14 cellular contexts compared by ENCODE assay signal in the genomic region with DNA sequence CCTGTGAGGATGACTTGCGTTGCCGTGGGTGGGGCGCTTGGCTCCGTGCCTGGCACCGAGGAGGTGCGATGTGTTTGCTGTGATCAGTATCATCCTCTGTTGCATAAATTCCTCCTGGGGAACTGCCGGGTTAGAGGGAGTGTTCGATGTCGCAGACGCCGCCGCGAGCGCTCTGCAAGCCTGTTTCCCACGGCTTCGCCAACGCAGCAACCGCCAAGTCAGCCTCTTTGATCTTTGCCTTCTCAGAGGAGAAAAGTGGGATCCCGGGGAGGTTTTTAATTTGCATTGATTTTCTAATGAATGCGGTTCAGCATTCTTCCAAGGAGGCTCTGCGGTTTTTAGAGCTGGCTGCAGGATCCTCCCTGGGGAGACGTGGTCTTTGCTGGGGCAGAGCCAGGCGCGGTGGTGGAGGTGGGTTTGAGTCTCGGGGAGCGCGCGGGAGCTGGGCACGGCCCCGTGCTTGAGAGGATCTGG. TPM values are rescaled to one million over a fixed set of nuclear protein-coding genes. Genes with fewer than 3 reads are reported as not detected.
A peak's percentile ranks its signal among the peaks of the same experiment; 100 is the strongest.
DNase-seq lines count a peak whose midpoint lies in the region; ATAC-seq and TF ChIP-seq lines count a peak whose summit lies in the region.
"Had no signal": no experiment of that assay in that cellular context is flagged by ENCODE, and none has a peak within 500 bp of the region (broad histone marks: within the 10 kb centered on the region; RNA-seq: fewer than 3 reads in every experiment).

No MANE protein-coding gene starts in this region.

- H3K4me2 ChIP-seq in smooth muscle cell = peak overlapping the region; percentile 56

- H3K27me3 ChIP-seq in endodermal cell (ENCODE audit: control insufficient read depth, insufficient read depth, low read length, poor library complexity, severe bottlenecking) = peaks cover 39% of the 10 kb centered on the region
- peaks cover 36% of the 10 kb centered on the region for H3K27me3 ChIP-seq in smooth muscle cell (ENCODE audit: low read depth)

- H3K9ac ChIP-seq in endodermal cell (ENCODE audit: extremely low read depth, low read length, poor library complexity, severe bottlenecking) (no peak overlapping the region), smooth muscle cell (ENCODE audit: low read depth) (no peak overlapping the region)

- no peak overlapping the region for H3K27ac ChIP-seq in endodermal cell (ENCODE audit: low read depth, low read length)
- no peak overlapping the region for H3K27ac ChIP-seq in smooth muscle cell (ENCODE audit: low read depth)
- H3K27ac ChIP-seq: esophagus muscularis mucosa, HL-60, right atrium auricular region had no signal

- no peak overlapping the region for H3K4me3 Mint-ChIP-seq in endodermal cell

- H3K9me3 ChIP-seq in endodermal cell (ENCODE audit: control insufficient read depth, low read length) (no peaks in the 10 kb centered on the region), smooth muscle cell (replicated peaks; ENCODE audit: low read depth) (no peaks in the 10 kb centered on the region)

- WGBS in endodermal cell (ENCODE audit: insufficient coverage in 1 of 2, insufficient read length in 1 of 2), 2 experiments = 20 to 35% methylated on average over 17 to 30 of the region's 30 CpGs
- 13% methylated on average over 30 of the region's 30 CpGs for WGBS in smooth muscle cell (ENCODE audit: low lambda C conversion rate)

- no peak overlapping the region for H3K27ac Mint-ChIP-seq in endodermal cell

- no peaks in the 10 kb centered on the region for H3K36me3 ChIP-seq in endodermal cell (ENCODE audit: control insufficient read depth, insufficient read depth, low read length)
- no peaks in the 10 kb centered on the region for H3K36me3 ChIP-seq in smooth muscle cell (ENCODE audit: low read depth)
- H3K36me3 ChIP-seq: esophagus muscularis mucosa, right atrium auricular region had no signal

- peaks cover 5% of the 10 kb centered on the region for H3K4me1 Mint-ChIP-seq in endodermal cell

- H3K4me3 ChIP-seq in endodermal cell (ENCODE audit: low read length) = peak overlapping the region; percentile 28
- H3K4me3 ChIP-seq in smooth muscle cell = no peak overlapping the region
- H3K4me3 ChIP-seq: esophagus muscularis mucosa, right atrium auricular region had no signal

- no peaks in the 10 kb centered on the region for H3K79me2 ChIP-seq in smooth muscle cell (ENCODE audit: low read depth)

- H3K27me3 Mint-ChIP-seq in endodermal cell (ENCODE audit: insufficient read depth) = peaks cover 96% of the 10 kb centered on the region

- no peaks in the 10 kb centered on the region for H3K4me1 ChIP-seq in endodermal cell (ENCODE audit: control insufficient read depth, insufficient read depth, low read length)
- no peaks in the 10 kb centered on the region for H3K4me1 ChIP-seq in smooth muscle cell (ENCODE audit: low read depth)
- H3K4me1 ChIP-seq: esophagus muscularis mucosa, right atrium auricular region had no signal

- TF ChIP-seq CTCF in endodermal cell (conservative IDR thresholded peaks at IDR 0.05) (no peak), smooth muscle cell (IDR thresholded peaks at IDR 0.05; ENCODE audit: borderline replicate concordance, insufficient read depth, poor library complexity, severe bottlenecking) (no peak)

- H3K36me3 Mint-ChIP-seq in endodermal cell (ENCODE audit: low read depth) = no peaks in the 10 kb centered on the region

- H4K20me1 ChIP-seq in smooth muscle cell (ENCODE audit: low read depth) = no peaks in the 10 kb centered on the region

- DNase-seq in activated CD4-positive, alpha-beta T cell treated with anti-CD3 and anti-CD28 coated beads for 48 hours = peak; percentile 42
- no peak for DNase-seq in activated CD4-positive, alpha-beta T cell treated with anti-CD3 and anti-CD28 coated beads, Interleukin-2, amount 50 U/mL, for 4 hours
- DNase-seq in NCI-H748 (lab: John Stamatoyannopoulos, UW; ENCODE audit: unreplicated experiment) (peak; percentile 60), endodermal cell (peak; percentile 89), smooth muscle cell (lab: John Stamatoyannopoulos, UW; ENCODE audit: unreplicated experiment) (no peak), HuH-7 (ENCODE audit: low spot score) (no peak)
- no peak for DNase-seq in stimulated activated CD8-positive, alpha-beta memory T cell treated with anti-CD3 and anti-CD28 coated beads, Interleukin-4, amount 100 ng/mL, for 48 hours
- DNase-seq: NCI-H2081 had no signal

- H2AFZ ChIP-seq in smooth muscle cell (ENCODE audit: low read depth) = no peak overlapping the region

- ATAC-seq in HG03457 (IDR thresholded peaks at IDR 0.05; ENCODE audit: unreplicated experiment) = no peak

- no peaks in the 10 kb centered on the region for H3F3A ChIP-seq in smooth muscle cell (ENCODE audit: low read depth)

- peaks cover 1% of the 10 kb centered on the region for H3K9me3 Mint-ChIP-seq in endodermal cell

RNA-seq across cellular contexts. Expression of gene GPR32, which starts 7.6 kb away (rescaled TPM):
- total RNA-seq in endodermal cell (not detected), smooth muscle cell (not detected in 2 replicates)
- not detected for polyA plus RNA-seq in endodermal cell (2013, experiment 1 of 2)
- not detected for polyA plus RNA-seq in endodermal cell (2013, experiment 2 of 2)
- not detected in 2 replicates for polyA plus RNA-seq in smooth muscle cell
- total RNA-seq: esophagus muscularis mucosa, lower leg skin, right atrium auricular region, SK-MEL-5 had no signal

RNA-seq across cellular contexts. Expression of gene ACP4, which starts 12.3 kb away (rescaled TPM):
- total RNA-seq in endodermal cell (not detected), smooth muscle cell (not detected in 2 replicates)
- not detected for polyA plus RNA-seq in endodermal cell (2013, experiment 1 of 2)
- not detected for polyA plus RNA-seq in endodermal cell (2013, experiment 2 of 2)
- 0.26 TPM in 2 replicates for polyA plus RNA-seq in smooth muscle cell
- total RNA-seq: esophagus muscularis mucosa, right atrium auricular region, SK-MEL-5 had no signal

RNA-seq across cellular contexts. Expression of gene KLK1, which starts 45.7 kb away (rescaled TPM):
- total RNA-seq in endodermal cell (under 1 TPM; 0.75 to 0.82 TPM), smooth muscle cell (0.85 TPM in 1 of 2 replicates, not detected in the other)
- 0.36 TPM for polyA plus RNA-seq in endodermal cell (2013, experiment 1 of 2)
- not detected for polyA plus RNA-seq in endodermal cell (2013, experiment 2 of 2)
- polyA plus RNA-seq in smooth muscle cell = not detected in 2 replicates
- total RNA-seq: esophagus muscularis mucosa, SK-MEL-5 had no signal

RNA-seq across cellular contexts. Expression of gene CLEC11A, which starts 54.7 kb away (rescaled TPM):
- total RNA-seq in endodermal cell (1 to 10 TPM; 4.0 to 6.2 TPM), smooth muscle cell (48.3 and 53.4 TPM in 2 replicates)
- 5.2 TPM for polyA plus RNA-seq in endodermal cell (2013, experiment 1 of 2)
- 4.8 TPM for polyA plus RNA-seq in endodermal cell (2013, experiment 2 of 2)
- 138 and 155 TPM in 2 replicates for polyA plus RNA-seq in smooth muscle cell

RNA-seq across cellular contexts. Expression of gene KLK15, which starts 55.5 kb away (rescaled TPM):
- total RNA-seq in endodermal cell (not detected), smooth muscle cell (not detected in 2 replicates)
- polyA plus RNA-seq in endodermal cell (2013, experiment 1 of 2) = not detected
- polyA plus RNA-seq in endodermal cell (2013, experiment 2 of 2) = not detected
- polyA plus RNA-seq in smooth muscle cell = not detected in 2 replicates
- total RNA-seq: esophagus muscularis mucosa, lower leg skin, right atrium auricular region, SK-MEL-5 had no signal

Comparison
In these comparisons a context has a peak if more than half of its experiments do, and no peak if none do; other contexts are left out.
1. DNase-seq: peak in activated CD4-positive, alpha-beta T cell treated with anti-CD3 and anti-CD28 coated beads for 48 hours (single experiment), NCI-H748 (single experiment) and endodermal cell (single experiment); none in activated CD4-positive, alpha-beta T cell treated with anti-CD3 and anti-CD28 coated beads, Interleukin-2, amount 50 U/mL, for 4 hours (0 of 2), smooth muscle cell (single experiment), stimulated activated CD8-positive, alpha-beta memory T cell treated with anti-CD3 and anti-CD28 coated beads, Interleukin-4, amount 100 ng/mL, for 48 hours (single experiment) and HuH-7 (single experiment).